Comparison of ENCODE assay signal across 1 cellular context in genomic region chr3:180909369-180910127, GRCh38.
TF ChIP-seq lines count a peak whose summit lies in the region.

No MANE protein-coding gene starts in this region.

TF ChIP-seq in GM23338, 12 proteins besides CTCF, POLR2A, EP300 and RAD21 (continued from another document):
- TF ChIP-seq REST (IDR thresholded peaks at IDR 0.05; ENCODE audit: unreplicated experiment) (no peak), EZH2phosphoT487 (IDR thresholded peaks at IDR 0.05; ENCODE audit: unreplicated experiment) (no peak), EZH2 (IDR thresholded peaks at IDR 0.05; ENCODE audit: low read depth, unreplicated experiment) (no peak), JUNB (IDR thresholded peaks at IDR 0.05; ENCODE audit: unreplicated experiment) (no peak), ZNF331 (CRISPR knock-in tag; IDR thresholded peaks at IDR 0.05; ENCODE audit: low read depth) (no peak), ZNF462 (CRISPR knock-in tag; IDR thresholded peaks at IDR 0.05) (no peak), NANOG (IDR thresholded peaks at IDR 0.05; ENCODE audit: borderline replicate concordance) (no peak), ZNF114 (CRISPR knock-in tag; IDR thresholded peaks at IDR 0.05) (no peak), ETS1 (IDR thresholded peaks at IDR 0.05) (no peak), CREB1 (CRISPR knock-in tag; IDR thresholded peaks at IDR 0.05; ENCODE audit: low read depth) (no peak), STAT1 (IDR thresholded peaks at IDR 0.05; ENCODE audit: unreplicated experiment) (no peak)
